ENCODE assay signal across 6 cellular contexts in genomic region chr14:93701562-93701961, GRCh38.
"Had no signal": no experiment of that assay in that cellular context is flagged by ENCODE, and none has a peak within 500 bp of the region (broad histone marks: within the 10 kb centered on the region; RNA-seq: fewer than 3 reads in every experiment).

No MANE protein-coding gene starts in this region.

- H3K9ac ChIP-seq: GM23248 had no signal

- H3K27ac ChIP-seq: GM23248 had no signal

- H3K36me3 ChIP-seq: HAP-1 had no signal

- H3K4me3 ChIP-seq: GM23248, HAP-1 had no signal

- H3K9me3 ChIP-seq: HAP-1 had no signal

- H2AFZ ChIP-seq: GM23248 had no signal

- FAIRE-seq: HTR-8/SVneo had no signal

- H3K4me1 ChIP-seq: HAP-1 had no signal

- DNase-seq: GM23248, GOT3, KG1 had no signal

- ATAC-seq: HCT116 had no signal
